In the genomic region with DNA sequence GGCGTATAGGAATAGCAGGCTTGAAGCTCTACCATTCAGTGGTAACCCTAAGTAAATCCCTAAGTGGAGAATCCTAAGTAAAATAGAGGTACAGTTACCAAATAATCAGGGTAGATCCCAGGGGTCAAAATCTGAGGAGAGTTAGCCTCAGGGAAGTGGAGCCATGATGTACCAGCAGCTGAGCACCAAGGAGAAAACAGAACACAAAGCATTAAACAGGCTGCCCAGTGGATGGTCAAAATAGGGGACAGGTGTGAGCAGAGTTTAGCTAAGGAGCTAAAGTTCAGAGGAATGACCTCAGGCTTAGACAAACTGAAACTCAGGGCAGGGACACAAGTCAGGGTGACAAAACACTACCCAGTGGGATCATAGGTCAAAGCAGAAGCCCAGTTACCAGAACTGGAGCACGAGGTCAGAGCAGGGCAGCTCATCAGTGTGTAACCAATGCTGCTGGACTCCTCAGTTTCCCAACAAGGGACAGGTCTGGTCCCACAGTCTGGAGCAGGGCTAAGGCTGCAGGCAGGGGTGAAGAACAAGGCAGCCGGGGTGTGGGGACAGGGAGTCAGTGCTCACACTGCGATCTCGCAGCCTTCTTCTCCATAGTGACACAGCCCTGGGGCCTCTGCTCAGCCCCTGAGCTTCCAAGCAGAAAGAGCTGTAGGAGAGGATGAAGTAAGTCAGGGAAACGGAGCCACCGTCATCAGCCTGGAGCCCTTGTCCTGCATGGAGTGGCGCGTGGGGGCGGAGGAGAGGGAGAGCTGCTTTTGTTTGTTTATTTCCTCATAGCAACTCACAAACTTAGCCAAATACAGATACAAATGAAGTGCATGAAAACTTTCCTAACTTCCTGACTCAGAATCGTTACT, we compare ENCODE assay signal across 10 cellular contexts.
DNase-seq lines count a peak whose midpoint lies in the region; ATAC-seq and TF ChIP-seq lines count a peak whose summit lies in the region.
"Had no signal": no experiment of that assay in that cellular context is flagged by ENCODE, and none has a peak within 500 bp of the region (broad histone marks: within the 10 kb centered on the region; RNA-seq: fewer than 3 reads in every experiment).

No MANE protein-coding gene starts in this region.

- H3K4me1 Mint-ChIP-seq in dendritic cell treated with granulocyte-macrophage colony-stimulating factor and Interleukin-4, amounts not matched to agents 40 ng/mL and 50 ng/mL, for 4 days (ENCODE audit: low read depth), result peaks cover 76% of the 10 kb centered on the region

- H3K9me3 ChIP-seq in suprapubic skin (no peaks in the 10 kb centered on the region), prostate gland (no peaks in the 10 kb centered on the region)

- no peaks in the 10 kb centered on the region for H3K36me3 Mint-ChIP-seq in dendritic cell treated with granulocyte-macrophage colony-stimulating factor and Interleukin-4, amounts not matched to agents 40 ng/mL and 50 ng/mL, for 4 days (ENCODE audit: low read depth)

- no peak overlapping the region for H3K4me3 Mint-ChIP-seq in dendritic cell treated with granulocyte-macrophage colony-stimulating factor and Interleukin-4, amounts not matched to agents 40 ng/mL and 50 ng/mL, for 4 days

- TF ChIP-seq POLR2A in lower leg skin (IDR thresholded peaks at IDR 0.05) (no peak), suprapubic skin (IDR thresholded peaks at IDR 0.05) (peak in 1 of 2 donors; percentile 13), prostate gland (IDR thresholded peaks at IDR 0.05) (no peak)

- DNase-seq in HuH-7.5 (ENCODE audit: low spot score) (peak; percentile 18), lower leg skin (ENCODE audit: low spot score in 2 of 2) (peak; percentile 58 to 92), suprapubic skin (ENCODE audit: low spot score in 2 of 2) (peak; percentile 89 to 93), prostate gland (ENCODE audit: low spot score) (no peak)
- DNase-seq: MM.1S; stimulated activated naive CD4-positive, alpha-beta T cell had no signal

- intact Hi-C loops in dendritic cell treated with granulocyte-macrophage colony-stimulating factor and Interleukin-4, amounts not matched to agents 40 ng/mL and 50 ng/mL, for 4 days (cut with micrococcal nuclease), result loop anchor here (1.0 to 5.0 kb wide), 2 partner anchors 25 to 43 kb away; no protein-coding TSS in a partner anchor
- intact Hi-C loops in lower leg skin (cut with DNase I; ENCODE audit: low total_unique reads), result no loop called here
- intact Hi-C loops in prostate gland (cut with DNase I), result no loop called here

- TF ChIP-seq CTCF in lower leg skin (IDR thresholded peaks at IDR 0.05) (peak in 1 of 3 donors; percentile 41), suprapubic skin (IDR thresholded peaks at IDR 0.05) (no peak), prostate gland (IDR thresholded peaks at IDR 0.05) (no peak)

- H3K4me1 ChIP-seq in suprapubic skin (peaks cover 28% of the 10 kb centered on the region), prostate gland (replicated peaks) (no peaks in the 10 kb centered on the region)

- H3K27ac ChIP-seq in suprapubic skin, result peak overlapping the region; percentile 42
- no peak overlapping the region for H3K27ac ChIP-seq in prostate gland

- peak overlapping the region; percentile 87 for H3K27ac Mint-ChIP-seq in dendritic cell treated with granulocyte-macrophage colony-stimulating factor and Interleukin-4, amounts not matched to agents 40 ng/mL and 50 ng/mL, for 4 days

- H3K9me3 Mint-ChIP-seq in dendritic cell treated with granulocyte-macrophage colony-stimulating factor and Interleukin-4, amounts not matched to agents 40 ng/mL and 50 ng/mL, for 4 days, result no peaks in the 10 kb centered on the region

- ATAC-seq in GM21423 (IDR thresholded peaks at IDR 0.05; ENCODE audit: unreplicated experiment) (no peak), HG03280 (IDR thresholded peaks at IDR 0.05; ENCODE audit: unreplicated experiment) (no peak), GM21360 (IDR thresholded peaks at IDR 0.05; ENCODE audit: unreplicated experiment) (no peak)

- H3K4me3 ChIP-seq in lower leg skin (ENCODE audit: low read depth, poor library complexity, severe bottlenecking), result no peak overlapping the region
- no peak overlapping the region for H3K4me3 ChIP-seq in suprapubic skin
- H3K4me3 ChIP-seq in prostate gland, result no peak overlapping the region

- no peaks in the 10 kb centered on the region for H3K27me3 ChIP-seq in suprapubic skin
- no peaks in the 10 kb centered on the region for H3K27me3 ChIP-seq in prostate gland (replicated peaks; ENCODE audit: insufficient read depth)

- TF ChIP-seq EP300 in suprapubic skin (IDR thresholded peaks at IDR 0.05), result no peak

- 35 to 36% methylated on average over 11 of the region's 11 CpGs for WGBS in lower leg skin, 2 donors
- 33% methylated on average over 11 of the region's 11 CpGs for WGBS in suprapubic skin
- 85% methylated on average over 10 of the region's 11 CpGs for WGBS in prostate gland

- no peaks in the 10 kb centered on the region for H3K36me3 ChIP-seq in suprapubic skin
- no peaks in the 10 kb centered on the region for H3K36me3 ChIP-seq in prostate gland

- peaks cover 3% of the 10 kb centered on the region for H3K27me3 Mint-ChIP-seq in dendritic cell treated with granulocyte-macrophage colony-stimulating factor and Interleukin-4, amounts not matched to agents 40 ng/mL and 50 ng/mL, for 4 days
